ENCODE assay signal across 18 cellular contexts in the genomic region with DNA sequence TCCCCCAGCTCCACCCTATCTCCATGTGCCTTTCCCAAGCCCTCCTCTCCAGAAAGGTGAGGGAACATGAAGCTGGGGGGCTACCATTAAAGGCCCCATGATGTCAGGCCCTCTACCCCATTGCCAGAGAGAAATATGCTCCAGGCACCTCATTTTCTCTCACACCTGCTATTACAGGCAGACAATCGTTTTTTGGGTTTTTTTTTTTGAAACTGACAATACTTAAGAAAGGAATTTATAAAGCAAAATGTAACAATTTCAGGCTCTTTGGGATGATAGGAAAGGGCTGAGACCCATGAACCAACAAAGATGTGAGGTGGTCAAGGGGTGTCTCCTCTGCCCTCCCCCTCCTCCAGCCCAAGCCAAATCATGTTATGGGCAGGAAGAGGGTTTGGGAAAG. TPM values are rescaled to one million over a fixed set of nuclear protein-coding genes. Genes with fewer than 3 reads are reported as not detected.
DNase-seq lines count a peak whose midpoint lies in the region; ATAC-seq and TF ChIP-seq lines count a peak whose summit lies in the region.
"Had no signal": no experiment of that assay in that cellular context is flagged by ENCODE, and none has a peak within 500 bp of the region (broad histone marks: within the 10 kb centered on the region; RNA-seq: fewer than 3 reads in every experiment).

No MANE protein-coding gene starts in this region.

- H3K27ac Mint-ChIP-seq in neural progenitor cell = no peak overlapping the region
- H3K27ac Mint-ChIP-seq in activated naive CD8-positive, alpha-beta T cell treated with anti-CD3 and anti-CD28 coated beads, Interleukin-2, amount 50 U/mL, for 24 hours = no peak overlapping the region
- H3K27ac Mint-ChIP-seq: CD4-positive, CD25-positive, alpha-beta regulatory T cell had no signal

- H3K4me2 ChIP-seq in neural progenitor cell = no peak overlapping the region
- H3K4me2 ChIP-seq: A549, BLaER1, KMS-11 had no signal

- no peaks in the 10 kb centered on the region for H3K9me3 Mint-ChIP-seq in neural progenitor cell
- H3K9me3 Mint-ChIP-seq in activated naive CD8-positive, alpha-beta T cell treated with anti-CD3 and anti-CD28 coated beads, Interleukin-2, amount 50 U/mL, for 24 hours = no peaks in the 10 kb centered on the region

- no peaks in the 10 kb centered on the region for H3K79me2 ChIP-seq in neural progenitor cell (ENCODE audit: low read depth)

- H3K9ac ChIP-seq in neural progenitor cell = no peak overlapping the region
- H3K9ac ChIP-seq: BLaER1, KMS-11 had no signal

- peaks cover 21% of the 10 kb centered on the region for H3K4me1 ChIP-seq in HEK293 (ENCODE audit: control insufficient read depth, insufficient read depth, low read length)
- H3K4me1 ChIP-seq in neural progenitor cell = peaks cover 3% of the 10 kb centered on the region
- H3K4me1 ChIP-seq in suprapubic skin = peaks cover 9% of the 10 kb centered on the region
- H3K4me1 ChIP-seq: A549, HAP-1 had no signal

- TF ChIP-seq CTCF in HEK293 (tag by site-specific recombination; IDR thresholded peaks at IDR 0.05) (no peak), neural progenitor cell (IDR thresholded peaks at IDR 0.05) (no peak), suprapubic skin (IDR thresholded peaks at IDR 0.05) (no peak)

- POLR2A ChIA-PET in HEK293 (lab: Yijun Ruan, JAX) = interaction anchor here (0.5 to 2.1 kb wide), 3 partner anchors 60 to 97 kb away, joined by 3 to 5 read pairs (median 3); a partner anchor contains a TSS

- no peak for ATAC-seq in activated naive CD8-positive, alpha-beta T cell treated with anti-CD3 and anti-CD28 coated beads, Interleukin-2, amount 50 U/mL, for 24 hours
- ATAC-seq in Right ventricle myocardium superior (ENCODE audit: poor library complexity) = no peak

- TF ChIP-seq EP300 in suprapubic skin (IDR thresholded peaks at IDR 0.05) = no peak

- intact Hi-C loops in Right ventricle myocardium superior (cut with DNase I) = no loop called here

- 45% methylated on average over 1 of the region's 1 CpG for WGBS in suprapubic skin

- CTCF ChIA-PET in HEK293 (lab: Yijun Ruan, JAX) = interaction anchor here (0.6 to 3.2 kb wide), 8 partner anchors 24 to 1432 kb away, joined by 3 to 14 read pairs (median 3); a partner anchor contains a TSS

- H3K4me3 ChIP-seq in HEK293 (ENCODE audit: low read depth, low read length) (no peak overlapping the region), neural progenitor cell (no peak overlapping the region), suprapubic skin (no peak overlapping the region)
- H3K4me3 ChIP-seq: A549, BLaER1, GM12878, HAP-1 had no signal

- peaks cover 11% of the 10 kb centered on the region for H3F3A ChIP-seq in neural progenitor cell (ENCODE audit: low read depth)

- peaks cover 19% of the 10 kb centered on the region for H3K4me1 Mint-ChIP-seq in neural progenitor cell
- H3K4me1 Mint-ChIP-seq in activated naive CD8-positive, alpha-beta T cell treated with anti-CD3 and anti-CD28 coated beads, Interleukin-2, amount 50 U/mL, for 24 hours = peaks cover 9% of the 10 kb centered on the region

- H3K27ac ChIP-seq in HEK293 (ENCODE audit: extremely low read depth, low read depth, low read length) (peak overlapping the region; percentile 25; the same call in 1 of the 2 replicates), neural progenitor cell (no peak overlapping the region), suprapubic skin (no peak overlapping the region)
- H3K27ac ChIP-seq: A549, BLaER1, KMS-11 had no signal

- H4K20me1 ChIP-seq in neural progenitor cell (ENCODE audit: low read depth) = no peaks in the 10 kb centered on the region
- H4K20me1 ChIP-seq: BLaER1 had no signal

- no peaks in the 10 kb centered on the region for H3K36me3 Mint-ChIP-seq in neural progenitor cell
- no peaks in the 10 kb centered on the region for H3K36me3 Mint-ChIP-seq in activated naive CD8-positive, alpha-beta T cell treated with anti-CD3 and anti-CD28 coated beads, Interleukin-2, amount 50 U/mL, for 24 hours (ENCODE audit: low read depth)
- H3K36me3 Mint-ChIP-seq: CD4-positive, CD25-positive, alpha-beta regulatory T cell had no signal

- H3K9me3 ChIP-seq in HEK293 (ENCODE audit: control insufficient read depth, insufficient read depth, low read depth, low read length) (no peaks in the 10 kb centered on the region), neural progenitor cell (ENCODE audit: low read depth) (no peaks in the 10 kb centered on the region), suprapubic skin (no peaks in the 10 kb centered on the region)
- H3K9me3 ChIP-seq: A549, BLaER1, HAP-1 had no signal

- peaks cover 24% of the 10 kb centered on the region for H3K27me3 Mint-ChIP-seq in neural progenitor cell (ENCODE audit: insufficient read depth, low read depth)
- H3K27me3 Mint-ChIP-seq in activated naive CD8-positive, alpha-beta T cell treated with anti-CD3 and anti-CD28 coated beads, Interleukin-2, amount 50 U/mL, for 24 hours = peaks cover 34% of the 10 kb centered on the region

- peak; percentile 3 for DNase-seq in AG20443 (ENCODE audit: low spot score)
- DNase-seq in mesenteric fat pad (ENCODE audit: low spot score) = peak; percentile 49
- DNase-seq in neural progenitor cell (ENCODE audit: low spot score) = no peak
- no peak for DNase-seq in suprapubic skin (ENCODE audit: low spot score in 2 of 2)
- DNase-seq in NCI-H2227 (lab: John Stamatoyannopoulos, UW; ENCODE audit: unreplicated experiment) = no peak
- DNase-seq in activated naive CD8-positive, alpha-beta T cell treated with anti-CD3 and anti-CD28 coated beads, Interleukin-2, amount 50 U/mL, for 24 hours = no peak
- DNase-seq in Right ventricle myocardium superior = no peak
- DNase-seq: AML-193; CD4-positive, CD25-positive, alpha-beta regulatory T cell; DMS79; IMR-90 had no signal

- H3K36me3 ChIP-seq in HEK293 (ENCODE audit: control insufficient read depth in 2 of 2, insufficient read depth in 1 of 2, low read length in 2 of 2) = no peaks in the 10 kb centered on the region
- no peaks in the 10 kb centered on the region for H3K36me3 ChIP-seq in neural progenitor cell
- H3K36me3 ChIP-seq in suprapubic skin = no peaks in the 10 kb centered on the region
- H3K36me3 ChIP-seq: BLaER1, HAP-1 had no signal

- no peak for TF ChIP-seq POLR2A in suprapubic skin (IDR thresholded peaks at IDR 0.05)

- H3K27me3 ChIP-seq in neural progenitor cell (peaks cover 48% of the 10 kb centered on the region), suprapubic skin (peaks cover 12% of the 10 kb centered on the region)

- no peak overlapping the region for H2AFZ ChIP-seq in neural progenitor cell (replicated peaks)

- peak overlapping the region; percentile 57 for H3K4me3 Mint-ChIP-seq in neural progenitor cell
- no peak overlapping the region for H3K4me3 Mint-ChIP-seq in activated naive CD8-positive, alpha-beta T cell treated with anti-CD3 and anti-CD28 coated beads, Interleukin-2, amount 50 U/mL, for 24 hours
- H3K4me3 Mint-ChIP-seq: CD4-positive, CD25-positive, alpha-beta regulatory T cell had no signal

TF ChIP-seq in HEK293, 187 proteins besides CTCF, POLR2A, EP300 and RAD21:
- peak; percentile 97 for TF ChIP-seq ZNF335 (tag by site-specific recombination; conservative IDR thresholded peaks at IDR 0.05)
- TF ChIP-seq SP7 (tag by site-specific recombination; IDR thresholded peaks at IDR 0.05) = no peak
- TF ChIP-seq ZNF416 (tag by site-specific recombination; IDR thresholded peaks at IDR 0.05) = no peak
- no peak for TF ChIP-seq KLF10 (tag by site-specific recombination; IDR thresholded peaks at IDR 0.05)
- no peak for TF ChIP-seq ZNF239 (tag by site-specific recombination; IDR thresholded peaks at IDR 0.05)

RNA-seq across cellular contexts. Expression of a gene that starts 1.5 kb away (rescaled TPM):
- total RNA-seq in mesenteric fat pad (not detected), neural progenitor cell (ENCODE audit: low replicate concordance) (not detected in 2 replicates), suprapubic skin (1 to 10 TPM in 2 of 4 donors, under 1 TPM in 1, not detected in 1; 0.85 to 2.0 (median 1.1) TPM), Right ventricle myocardium superior (0.94 TPM)
- total RNA-seq: CD4-positive, CD25-positive, alpha-beta regulatory T cell; G401; IMR-90 had no signal

RNA-seq across cellular contexts. Expression of a gene that starts 55.7 kb away (rescaled TPM):
- total RNA-seq in mesenteric fat pad (not detected), neural progenitor cell (ENCODE audit: low replicate concordance) (45.8 and 48.6 TPM in 2 replicates), suprapubic skin (1 to 10 TPM in 3 of 4 donors, under 1 TPM in 1; 0.38 to 1.6 (median 1.3) TPM), Right ventricle myocardium superior (0.16 TPM)

Comparison
In these comparisons a context has a peak if more than half of its experiments do, and no peak if none do; other contexts are left out.
1. DNase-seq: peak in AG20443 (single experiment) and mesenteric fat pad (single experiment); none in neural progenitor cell (single experiment), suprapubic skin (0 of 2), NCI-H2227 (single experiment), activated naive CD8-positive, alpha-beta T cell treated with anti-CD3 and anti-CD28 coated beads, Interleukin-2, amount 50 U/mL, for 24 hours (single experiment) and Right ventricle myocardium superior (single experiment).
2. RNA of a gene that starts 55.7 kb away (total RNA-seq): 45.8 to 48.6 TPM in neural progenitor cell; 0.38 to 1.6 TPM in suprapubic skin, 0.16 TPM in Right ventricle myocardium superior (single experiment) and not detected in mesenteric fat pad (single experiment); every median in the first group is over 10 times any median in the second.